ENCODE assay signal across 38 cellular contexts in genomic region chr6:86916393-86916792, GRCh38. TPM values are rescaled to one million over a fixed set of nuclear protein-coding genes. Genes with fewer than 3 reads are reported as not detected.
"Had no signal": no experiment of that assay in that cellular context is flagged by ENCODE, and none has a peak within 500 bp of the region (broad histone marks: within the 10 kb centered on the region; RNA-seq: fewer than 3 reads in every experiment).

No MANE protein-coding gene starts in this region.

- H3K4me3 ChIP-seq: MG63 had no signal

- DNase-seq: Karpas-422, Kasumi-1, MG63, MM.1S, MV-4-11, NCI-H1048, NCI-H1092, NCI-H1092 treated with DMSO at 0.1 percent for 48 hours, NCI-H1105, NCI-H1105 treated with DMSO at 0.1 percent for 48 hours, NCI-H1417, NCI-H1417 treated with DMSO at 0.1 percent for 48 hours, NCI-H1436, NCI-H1436 treated with DMSO at 0.1 percent for 48 hours, NCI-H146, NCI-H1694, NCI-H1694 treated with DMSO at 0.1 percent for 48 hours, NCI-H187, NCI-H187 treated with DMSO at 0.1 percent for 48 hours, NCI-H1930, NCI-H2029, NCI-H2029 treated with DMSO at 0.1 percent for 48 hours, NCI-H2081, NCI-H2081 treated with DMSO at 0.1 percent for 48 hours, NCI-H2107, NCI-H2171, NCI-H2171 treated with DMSO at 0.1 percent for 48 hours, NCI-H2227 treated with DMSO at 0.1 percent for 48 hours, NCI-H226, NCI-H345, NCI-H446, NCI-H446 treated with DMSO at 0.1 percent for 48 hours, NCI-H510A, NCI-H510A treated with DMSO at 0.1 percent for 48 hours had no signal

- H3K27me3 ChIP-seq: MG63 had no signal

- H3K36me3 ChIP-seq: MG63 had no signal

- H3K9me3 ChIP-seq: MG63 had no signal

RNA-seq across cellular contexts. Expression of gene HTR1E, which starts 20.9 kb away (rescaled TPM):
- total RNA-seq: LHCN-M2, M059J, MCF 10A, NCI-H460 had no signal
